In genomic region chr11:72072348-72072747, GRCh38 we compare ENCODE assay signal across 9 cellular contexts. TPM values are rescaled to one million over a fixed set of nuclear protein-coding genes. Genes with fewer than 3 reads are reported as not detected.
A peak's percentile ranks its signal among the peaks of the same experiment; 100 is the strongest.
DNase-seq lines count a peak whose midpoint lies in the region; ATAC-seq and TF ChIP-seq lines count a peak whose summit lies in the region.
"Had no signal": no experiment of that assay in that cellular context is flagged by ENCODE, and none has a peak within 500 bp of the region (broad histone marks: within the 10 kb centered on the region; RNA-seq: fewer than 3 reads in every experiment).

No MANE protein-coding gene starts in this region.

- H4K91ac ChIP-seq in IMR-90 (ENCODE audit: insufficient read depth, low read depth, low read length): peak overlapping the region; percentile 67

- peaks cover 82% of the 10 kb centered on the region for H3K4me1 Mint-ChIP-seq in brain
- H3K4me1 Mint-ChIP-seq in naive thymus-derived CD8-positive, alpha-beta T cell: peaks cover 17 to 70% (median 21%) of the 10 kb centered on the region in 4 donors

- H3K36me3 Mint-ChIP-seq in brain: peaks cover 23% of the 10 kb centered on the region
- peaks cover 0 to 32% (median 9%) of the 10 kb centered on the region in 3 donors for H3K36me3 Mint-ChIP-seq in naive thymus-derived CD8-positive, alpha-beta T cell

- H3K27me3 Mint-ChIP-seq in brain: no peaks in the 10 kb centered on the region
- no peaks in the 10 kb centered on the region for H3K27me3 Mint-ChIP-seq in naive thymus-derived CD8-positive, alpha-beta T cell

- POLR2A ChIA-PET in IMR-90 (lab: Charles Lee; ENCODE audit: unreplicated experiment): interaction anchor here (0.8 kb wide), 1 partner anchor 15 kb away, joined by 4 read pairs; no protein-coding TSS in a partner anchor
- POLR2A ChIA-PET in naive thymus-derived CD8-positive, alpha-beta T cell (lab: Charles Lee): interaction anchor here (1.5 kb wide), 1 partner anchor 30 kb away, joined by 6 read pairs; no protein-coding TSS in a partner anchor

- H3K4me3 Mint-ChIP-seq in brain: peak overlapping the region in 2 of 5 experiments; percentile 25 to 43
- no peak overlapping the region for H3K4me3 Mint-ChIP-seq in naive thymus-derived CD8-positive, alpha-beta T cell

- ATAC-seq in IMR-90 (ENCODE audit: low read depth) (peak; percentile 80), mucosa of descending colon (peak; percentile 46)
- no peak for ATAC-seq in naive thymus-derived CD8-positive, alpha-beta T cell

- peak overlapping the region; percentile 87 for H3K4ac ChIP-seq in IMR-90 (ENCODE audit: low read depth, low read length)

- H3K23ac ChIP-seq in IMR-90 (ENCODE audit: low read depth, low read length): peak overlapping the region; percentile 54; the same call in 1 of the 2 replicates

- DNase-seq in AG10803 (ENCODE audit: low read depth) (peak; percentile 86), IMR-90 (peak; percentile 82), mucosa of descending colon (no peak), posterior cingulate gyrus (no peak), HuH-7.5 (ENCODE audit: low spot score) (no peak), coronary artery (ENCODE audit: low spot score) (no peak)
- no peak for DNase-seq in naive thymus-derived CD8-positive, alpha-beta T cell

- peaks cover 31 to 65% of the 10 kb centered on the region in 2 experiments for H3K79me1 ChIP-seq in IMR-90 (ENCODE audit: low read depth in 1 of 2, low read length in 2 of 2)

- H2AK9ac ChIP-seq in IMR-90 (replicated peaks; ENCODE audit: low read depth, low read length, poor library complexity): peak overlapping the region; percentile 1

- no peak for TF ChIP-seq CTCF in AG10803 (conservative IDR thresholded peaks at IDR 0.05; ENCODE audit: low read length)
- TF ChIP-seq CTCF in IMR-90 (conservative IDR thresholded peaks at IDR 0.05; ENCODE audit: low read depth, low read length): no peak
- no peak for TF ChIP-seq CTCF in brain (conservative IDR thresholded peaks at IDR 0.05)
- TF ChIP-seq CTCF in mucosa of descending colon (IDR thresholded peaks at IDR 0.05): no peak
- no peak for TF ChIP-seq CTCF in coronary artery (IDR thresholded peaks at IDR 0.05)

- peak overlapping the region in 1 of 2 experiments; percentile 87; a peak in 3 of 4 replicates for H4K8ac ChIP-seq in IMR-90 (ENCODE audit: low read depth in 2 of 2, low read length in 2 of 2)

- no peak for TF ChIP-seq POLR2A in IMR-90 (IDR thresholded peaks at IDR 0.05; ENCODE audit: low read depth, low read length)

- H3K9me1 ChIP-seq in IMR-90 (ENCODE audit: insufficient read depth, low read length): peaks cover 16% of the 10 kb centered on the region

- H3K14ac ChIP-seq in IMR-90 (replicated peaks; ENCODE audit: low read depth, low read length): peak overlapping the region; percentile 54

- H3K4me3 ChIP-seq in AG10803 (ENCODE audit: low read length): no peak overlapping the region
- no peak overlapping the region for H3K4me3 ChIP-seq in IMR-90 (ENCODE audit: insufficient read depth, low read depth, low read length)
- H3K4me3 ChIP-seq in mucosa of descending colon: no peak overlapping the region
- no peak overlapping the region for H3K4me3 ChIP-seq in coronary artery

- no peaks in the 10 kb centered on the region for H3K9me3 Mint-ChIP-seq in brain
- H3K9me3 Mint-ChIP-seq in naive thymus-derived CD8-positive, alpha-beta T cell: no peaks in the 10 kb centered on the region

- H2AK5ac ChIP-seq in IMR-90 (ENCODE audit: low read depth, low read length): peak overlapping the region; percentile 66

- in situ Hi-C loops in IMR-90 (cut with MboI; ENCODE audit: low sequenced_read_pairs): no loop called here

- peak overlapping the region; percentile 69 for H2AFZ ChIP-seq in IMR-90 (replicated peaks; ENCODE audit: low read length, poor library complexity)

- 21% methylated on average over 2 of the region's 3 CpGs; no CpG with 5 or more reads in 1 of the 2 experiments for WGBS in IMR-90 (ENCODE audit: extremely low coverage in 2 of 2, insufficient read length in 1 of 2), 2 experiments

- peak overlapping the region; percentile 20 for H3K27ac ChIP-seq in IMR-90 (ENCODE audit: insufficient read depth, low read length)
- peak overlapping the region in 1 of 2 donors; percentile 45 for H3K27ac ChIP-seq in coronary artery

- 0 out of 2 replicates have a peak overlapping the region, but pooled peaks have one; percentile 41 for H3K56ac ChIP-seq in IMR-90 (ENCODE audit: extremely low read depth, insufficient read depth, low read length)

- 0 out of 2 replicates have a peak, but pooled peaks have one; percentile 10 for TF ChIP-seq RAD21 in IMR-90 (IDR thresholded peaks at IDR 0.05; ENCODE audit: low read length)

- peak overlapping the region; percentile 16; the same call in 1 of the 2 replicates for H4K5ac ChIP-seq in IMR-90 (ENCODE audit: low read depth, low read length)

- no peak overlapping the region for H3K9ac ChIP-seq in IMR-90 (ENCODE audit: low read depth, low read length)

- H3K9me3 ChIP-seq in IMR-90 (ENCODE audit: control insufficient read depth, insufficient read depth, low read length) (no peaks in the 10 kb centered on the region), mucosa of descending colon (no peaks in the 10 kb centered on the region)

- peak overlapping the region; percentile 89 for H2BK20ac ChIP-seq in IMR-90 (ENCODE audit: low read depth, low read length)

- peak overlapping the region; percentile 75; the same call in 1 of the 3 replicates for H2BK15ac ChIP-seq in IMR-90 (ENCODE audit: low read depth, low read length)

- H2BK5ac ChIP-seq in IMR-90 (ENCODE audit: low read depth, low read length, poor library complexity, severe bottlenecking): peak overlapping the region; percentile 93

- intact Hi-C loops in IMR-90 (cut with micrococcal nuclease) (no loop called here), mucosa of descending colon (cut with DNase I, micrococcal nuclease) (no loop called here), posterior cingulate gyrus (cut with DNase I) (no loop called here)

- dilution Hi-C loops in IMR-90 (cut with HindIII; ENCODE audit: low sequenced_read_pairs, unreplicated experiment): no loop called here

- peaks cover 20% of the 10 kb centered on the region for H3K4me1 ChIP-seq in IMR-90 (ENCODE audit: control insufficient read depth, insufficient read depth, low read length)
- peaks cover 21% of the 10 kb centered on the region for H3K4me1 ChIP-seq in mucosa of descending colon (ENCODE audit: low read depth)

- peak overlapping the region; percentile 2; the same call in 1 of the 2 replicates for H3K18ac ChIP-seq in IMR-90 (ENCODE audit: low read depth, low read length)

- no peaks in the 10 kb centered on the region for H3K27me3 ChIP-seq in IMR-90 (ENCODE audit: control insufficient read depth, insufficient read depth, low read length)

- CTCF ChIA-PET in IMR-90 (lab: Yijun Ruan, JAX): interaction anchor here (0.6 to 2.4 kb wide), 4 partner anchors 19 to 110 kb away, joined by 3 to 6 read pairs (median 4); no protein-coding TSS in a partner anchor

- H4K20me1 ChIP-seq in IMR-90 (ENCODE audit: insufficient read depth, low read length): peaks cover 7% of the 10 kb centered on the region; the same call in 1 of the 2 replicates

- H2BK120ac ChIP-seq in IMR-90 (ENCODE audit: low read depth, low read length): peak overlapping the region; percentile 88

- no TSS peak for BruUV-seq in IMR-90 (replicated peaks; lab: Mats Ljungman, UMichigan)

- no peaks in the 10 kb centered on the region; the same call in 1 of the 2 replicates for H3K36me3 ChIP-seq in IMR-90 (ENCODE audit: control insufficient read depth, insufficient read depth, low read length)
- H3K36me3 ChIP-seq in mucosa of descending colon (ENCODE audit: low read depth): no peaks in the 10 kb centered on the region

- H3K27ac Mint-ChIP-seq in brain: peak overlapping the region; percentile 68 to 92 (median 90)
- H3K27ac Mint-ChIP-seq in naive thymus-derived CD8-positive, alpha-beta T cell: peak overlapping the region in 4 of 10 donors; percentile 16 to 56 (median 40)

- H3K4me2 ChIP-seq in IMR-90 (ENCODE audit: low read depth, low read length): peak overlapping the region; percentile 61

RNA-seq across cellular contexts. Expression of gene NUMA1, which starts 8.0 kb away (rescaled TPM):
- total RNA-seq in IMR-90 (2012; rRNA removed) (56.7 and 61.7 TPM in 2 replicates), mucosa of descending colon (100 to 1,000 TPM; 173 to 301 (median 248) TPM)
- polyA plus RNA-seq in IMR-90 (2012; rRNA removed) (97.0 and 107 TPM in 2 replicates), brain (ENCODE audit: insufficient read depth, low read depth, low replicate concordance) (419 TPM)
- 29.3 and 55.3 TPM in 2 replicates for polyA plus RNA-seq in IMR-90 (2012; cell fraction: cytosol; rRNA removed)
- polyA plus RNA-seq in IMR-90 (2012; cell fraction: nucleus; rRNA removed; ENCODE audit: low replicate concordance): 250 and 340 TPM in 2 replicates
- total RNA-seq in naive thymus-derived CD8-positive, alpha-beta T cell: 100 to 1,000 TPM; 436 to 442 TPM
- polyA plus RNA-seq in naive thymus-derived CD8-positive, alpha-beta T cell: 100 to 1,000 TPM in 1 of 3 donors, 10 to 100 TPM in 2; 12.0 to 119 (median 30.6) TPM

RNA-seq across cellular contexts. Expression of gene LRRC51, which starts 8.3 kb away (rescaled TPM):
- total RNA-seq in IMR-90 (2012; rRNA removed): 4.4 and 5.6 TPM in 2 replicates
- 5.3 and 6.3 TPM in 2 replicates for polyA plus RNA-seq in IMR-90 (2012; rRNA removed)
- polyA plus RNA-seq in IMR-90 (2012; cell fraction: cytosol; rRNA removed): 3.2 and 6.6 TPM in 2 replicates
- 2.7 and 4.4 TPM in 2 replicates for polyA plus RNA-seq in IMR-90 (2012; cell fraction: nucleus; rRNA removed; ENCODE audit: low replicate concordance)
- 40.8 TPM for polyA plus RNA-seq in brain (ENCODE audit: insufficient read depth, low read depth, low replicate concordance)
- total RNA-seq in mucosa of descending colon: 1 to 10 TPM; 7.5 to 9.4 (median 9.4) TPM
- total RNA-seq in naive thymus-derived CD8-positive, alpha-beta T cell: 1 to 10 TPM; 5.0 to 6.6 TPM
- polyA plus RNA-seq in naive thymus-derived CD8-positive, alpha-beta T cell: 1 to 10 TPM; 1.5 to 3.1 (median 2.5) TPM

RNA-seq across cellular contexts. Expression of gene LAMTOR1, which starts 30.7 kb away (rescaled TPM):
- total RNA-seq in IMR-90 (2012; rRNA removed): 118 and 137 TPM in 2 replicates
- 126 and 131 TPM in 2 replicates for polyA plus RNA-seq in IMR-90 (2012; rRNA removed)
- 138 and 178 TPM in 2 replicates for polyA plus RNA-seq in IMR-90 (2012; cell fraction: cytosol; rRNA removed)
- 55.2 and 81.9 TPM in 2 replicates for polyA plus RNA-seq in IMR-90 (2012; cell fraction: nucleus; rRNA removed; ENCODE audit: low replicate concordance)
- 180 TPM for polyA plus RNA-seq in brain (ENCODE audit: insufficient read depth, low read depth, low replicate concordance)
- total RNA-seq in mucosa of descending colon: 100 to 1,000 TPM in 2 of 3 donors, 10 to 100 TPM in 1; 82.0 to 114 (median 107) TPM
- 10 to 100 TPM; 66.8 to 68.6 TPM for total RNA-seq in naive thymus-derived CD8-positive, alpha-beta T cell
- 10 to 100 TPM; 78.0 to 87.7 (median 78.6) TPM for polyA plus RNA-seq in naive thymus-derived CD8-positive, alpha-beta T cell

RNA-seq across cellular contexts. Expression of gene TOMT, which starts 33.4 kb away (rescaled TPM):
- total RNA-seq in IMR-90 (2012; rRNA removed) (not detected in 2 replicates), mucosa of descending colon (under 1 TPM in 1 of 3 donors, not detected in 2; 0.39 TPM)
- polyA plus RNA-seq in IMR-90 (2012; rRNA removed) (not detected in 2 replicates), brain (ENCODE audit: insufficient read depth, low read depth, low replicate concordance) (not detected)
- 0.05 TPM in 1 of 2 replicates, not detected in the other for polyA plus RNA-seq in IMR-90 (2012; cell fraction: cytosol; rRNA removed)
- 0.39 and 0.64 TPM in 2 replicates for polyA plus RNA-seq in IMR-90 (2012; cell fraction: nucleus; rRNA removed; ENCODE audit: low replicate concordance)
- total RNA-seq in naive thymus-derived CD8-positive, alpha-beta T cell: not detected
- polyA plus RNA-seq in naive thymus-derived CD8-positive, alpha-beta T cell: not detected
- total RNA-seq: mononuclear cell had no signal

RNA-seq across cellular contexts. Expression of gene ANAPC15, which starts 40.1 kb away (rescaled TPM):
- 66.3 and 108 TPM in 2 replicates for total RNA-seq in IMR-90 (2012; rRNA removed)
- polyA plus RNA-seq in IMR-90 (2012; rRNA removed): 78.7 and 84.2 TPM in 2 replicates
- polyA plus RNA-seq in IMR-90 (2012; cell fraction: cytosol; rRNA removed): 46.5 and 88.3 TPM in 2 replicates
- 15.0 and 38.6 TPM in 2 replicates for polyA plus RNA-seq in IMR-90 (2012; cell fraction: nucleus; rRNA removed; ENCODE audit: low replicate concordance)
- polyA plus RNA-seq in brain (ENCODE audit: insufficient read depth, low read depth, low replicate concordance): 105 TPM
- 10 to 100 TPM; 37.9 to 52.1 (median 39.0) TPM for total RNA-seq in mucosa of descending colon
- 10 to 100 TPM; 52.9 to 62.1 TPM for total RNA-seq in naive thymus-derived CD8-positive, alpha-beta T cell
- 100 to 1,000 TPM in 1 of 3 donors, 10 to 100 TPM in 2; 81.7 to 102 (median 90.1) TPM for polyA plus RNA-seq in naive thymus-derived CD8-positive, alpha-beta T cell

Comparison
In these comparisons a context has a peak if more than half of its experiments do, and no peak if none do; other contexts are left out.
1. DNase-seq: peak in AG10803 (single experiment) and IMR-90 (single experiment); none in mucosa of descending colon (0 of 3), naive thymus-derived CD8-positive, alpha-beta T cell (0 of 10), posterior cingulate gyrus (0 of 10), HuH-7.5 (single experiment) and coronary artery (single experiment).
2. ATAC-seq: peak in IMR-90 (single experiment) and mucosa of descending colon (single experiment); none in naive thymus-derived CD8-positive, alpha-beta T cell (0 of 2).